9 cellular contexts compared by ENCODE assay signal in the genomic region with DNA sequence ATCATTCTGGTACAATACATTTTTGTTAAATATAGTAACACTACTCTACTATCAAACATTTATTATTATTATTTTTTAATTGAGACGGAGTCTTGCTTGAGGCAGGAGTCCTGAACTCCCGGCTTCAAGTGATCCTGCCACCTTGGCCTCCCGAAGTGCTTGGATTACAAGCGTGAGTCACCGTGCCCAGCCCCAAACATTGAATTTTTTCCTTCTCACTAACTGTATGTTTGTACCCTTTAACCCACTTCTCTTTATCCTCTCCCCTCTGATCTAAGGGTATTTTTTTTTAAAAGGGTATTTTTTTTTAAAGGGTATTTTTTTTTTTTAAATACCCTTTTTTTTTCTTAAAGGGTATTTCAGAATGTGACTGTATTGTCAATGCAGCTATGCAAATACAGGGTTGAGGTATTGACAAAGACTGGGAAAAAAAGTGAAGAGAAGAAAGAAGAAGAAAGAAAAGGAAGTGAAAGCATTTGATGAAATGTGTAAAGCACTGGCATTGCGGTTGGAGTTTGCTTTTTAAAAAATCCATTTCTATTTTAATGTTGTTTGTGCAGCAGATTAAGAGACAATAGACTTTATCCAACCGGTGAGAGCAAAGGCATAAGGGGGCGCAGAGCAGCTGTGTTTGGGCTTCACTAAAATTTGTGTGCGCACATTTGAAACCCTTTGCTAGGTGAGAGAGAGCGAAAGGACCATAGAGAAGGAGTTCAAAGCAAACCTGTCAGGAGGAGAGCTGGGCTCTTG. TPM values are rescaled to one million over a fixed set of nuclear protein-coding genes. Genes with fewer than 3 reads are reported as not detected.
A peak's percentile ranks its signal among the peaks of the same experiment; 100 is the strongest.
DNase-seq lines count a peak whose midpoint lies in the region; ATAC-seq and TF ChIP-seq lines count a peak whose summit lies in the region.
"Had no signal": no experiment of that assay in that cellular context is flagged by ENCODE, and none has a peak within 500 bp of the region (broad histone marks: within the 10 kb centered on the region; RNA-seq: fewer than 3 reads in every experiment).

No MANE protein-coding gene starts in this region.

- peak; percentile 36 for DNase-seq in NCI-H774 (lab: John Stamatoyannopoulos, UW)
- no peak for DNase-seq in neuronal stem cell (ENCODE audit: low spot score)
- no peak for DNase-seq in psoas muscle
- DNase-seq in GM23248 = no peak
- DNase-seq in activated CD8-positive, alpha-beta T cell treated with anti-CD3 and anti-CD28 coated beads for 36 hours = no peak
- no peak for DNase-seq in G401 (ENCODE audit: low spot score)
- DNase-seq: activated T-cell treated with anti-CD3 and anti-CD28 coated beads, Interleukin-2, amount 50 U/mL, for 72 hours had no signal

- H2BK12ac ChIP-seq in neuronal stem cell (ENCODE audit: low read length) = no peak overlapping the region

- WGBS in neuronal stem cell (ENCODE audit: extremely low coverage in 2 of 2, insufficient read length in 2 of 2, insufficient replicate concordance in 1 of 2), 2 donors = no CpG with 5 or more reads among the region's 10 CpGs
- WGBS in psoas muscle, 3 donors = 76 to 82% (median 80%) methylated on average over 10 of the region's 10 CpGs
- WGBS in GM23248 (ENCODE audit: low coverage in 1 of 2, low lambda C conversion rate in 2 of 2, missing lambda C conversion rate in 2 of 2), 2 experiments = 64 to 72% methylated on average over 10 of the region's 10 CpGs

- no peak overlapping the region for H2BK120ac ChIP-seq in neuronal stem cell (ENCODE audit: low read depth, low read length)

- no peak overlapping the region for H3K4ac ChIP-seq in neuronal stem cell (ENCODE audit: low read length)

- POLR2A ChIA-PET in activated CD8-positive, alpha-beta T cell treated with anti-CD3 and anti-CD28 coated beads for 36 hours (lab: Charles Lee) = no interaction called here

- H3K27ac Mint-ChIP-seq in activated CD8-positive, alpha-beta T cell treated with anti-CD3 and anti-CD28 coated beads for 36 hours = no peak overlapping the region
- H3K27ac Mint-ChIP-seq: activated T-cell treated with anti-CD3 and anti-CD28 coated beads, Interleukin-2, amount 50 U/mL, for 72 hours had no signal

- H3K9me3 ChIP-seq in neuronal stem cell (replicated peaks in 1 of 2; ENCODE audit: control insufficient read depth in 2 of 2, insufficient read depth in 1 of 2, low read depth in 1 of 2, low read length in 2 of 2) (peaks cover 0 to 10% of the 10 kb centered on the region in 2 donors), psoas muscle (no peaks in the 10 kb centered on the region), GM23248 (ENCODE audit: low read depth) (no peaks in the 10 kb centered on the region)

- H3K9ac ChIP-seq in neuronal stem cell (ENCODE audit: low read depth, low read length, poor library complexity) (no peak overlapping the region), GM23248 (no peak overlapping the region)

- H3K79me1 ChIP-seq in neuronal stem cell (ENCODE audit: low read depth, low read length) = no peaks in the 10 kb centered on the region

- H3K36me3 ChIP-seq in neuronal stem cell (replicated peaks in 1 of 2; ENCODE audit: control insufficient read depth in 2 of 2, insufficient read depth in 2 of 2, low read length in 2 of 2) (peaks cover 0 to 5% of the 10 kb centered on the region in 2 donors), psoas muscle (ENCODE audit: insufficient read depth in 1 of 2, low read depth in 1 of 2) (no peaks in the 10 kb centered on the region), GM23248 (ENCODE audit: low read depth) (no peaks in the 10 kb centered on the region)

- CTCF ChIA-PET in activated CD8-positive, alpha-beta T cell treated with anti-CD3 and anti-CD28 coated beads for 36 hours (lab: Charles Lee) = no interaction called here

- no peak overlapping the region for H4K8ac ChIP-seq in neuronal stem cell (ENCODE audit: low read depth, low read length)

- H4K20me1 ChIP-seq in GM23248 (ENCODE audit: insufficient read depth) = no peaks in the 10 kb centered on the region

- no peak overlapping the region for H3K23ac ChIP-seq in neuronal stem cell (ENCODE audit: low read depth, low read length, poor library complexity)

- no peak overlapping the region for H3K4me3 Mint-ChIP-seq in activated CD8-positive, alpha-beta T cell treated with anti-CD3 and anti-CD28 coated beads for 36 hours
- H3K4me3 Mint-ChIP-seq: activated T-cell treated with anti-CD3 and anti-CD28 coated beads, Interleukin-2, amount 50 U/mL, for 72 hours had no signal

- H3K4me1 Mint-ChIP-seq in activated CD8-positive, alpha-beta T cell treated with anti-CD3 and anti-CD28 coated beads for 36 hours (ENCODE audit: low read depth) = no peaks in the 10 kb centered on the region

- intact Hi-C loops in psoas muscle (cut with DNase I) = no loop called here
- intact Hi-C loops in activated CD8-positive, alpha-beta T cell treated with anti-CD3 and anti-CD28 coated beads for 36 hours (cut with micrococcal nuclease) = no loop called here

- H3F3A ChIP-seq in GM23248 (ENCODE audit: insufficient read depth) = no peaks in the 10 kb centered on the region

- no peak overlapping the region for H2BK15ac ChIP-seq in neuronal stem cell (ENCODE audit: low read length)

- H3K27ac ChIP-seq in neuronal stem cell (replicated peaks; ENCODE audit: low read length) = peak overlapping the region; percentile 8
- no peak overlapping the region for H3K27ac ChIP-seq in psoas muscle
- H3K27ac ChIP-seq in GM23248 = no peak overlapping the region

- H3K27me3 Mint-ChIP-seq in activated CD8-positive, alpha-beta T cell treated with anti-CD3 and anti-CD28 coated beads for 36 hours = no peaks in the 10 kb centered on the region

- H4K91ac ChIP-seq in neuronal stem cell (ENCODE audit: low read depth, low read length, poor library complexity) = no peak overlapping the region

- H2AFZ ChIP-seq in neuronal stem cell (ENCODE audit: low read length) = no peak overlapping the region
- no peak overlapping the region for H2AFZ ChIP-seq in GM23248

- H3K27me3 ChIP-seq in neuronal stem cell (ENCODE audit: control insufficient read depth in 3 of 3, insufficient read depth in 3 of 3, low read depth in 1 of 3, low read length in 3 of 3) (no peaks in the 10 kb centered on the region), psoas muscle (ENCODE audit: insufficient read depth in 3 of 3, low read length in 2 of 3) (no peaks in the 10 kb centered on the region), GM23248 (replicated peaks; ENCODE audit: insufficient read depth) (no peaks in the 10 kb centered on the region)

- ATAC-seq in GM18907 (IDR thresholded peaks at IDR 0.05; ENCODE audit: unreplicated experiment) = peak; percentile 81
- ATAC-seq in HG02870 (IDR thresholded peaks at IDR 0.05; ENCODE audit: unreplicated experiment) = peak; percentile 71
- no peak for ATAC-seq in psoas muscle
- ATAC-seq in activated CD8-positive, alpha-beta T cell treated with anti-CD3 and anti-CD28 coated beads for 36 hours = no peak
- ATAC-seq: activated T-cell treated with anti-CD3 and anti-CD28 coated beads, Interleukin-2, amount 50 U/mL, for 72 hours had no signal

- TF ChIP-seq CTCF in psoas muscle (IDR thresholded peaks at IDR 0.05) = no peak
- no peak for TF ChIP-seq CTCF in activated CD8-positive, alpha-beta T cell treated with anti-CD3 and anti-CD28 coated beads for 36 hours (IDR thresholded peaks at IDR 0.05)

- H3K14ac ChIP-seq in neuronal stem cell (ENCODE audit: low read length) = no peak overlapping the region

- no peaks in the 10 kb centered on the region for H3K36me3 Mint-ChIP-seq in activated CD8-positive, alpha-beta T cell treated with anti-CD3 and anti-CD28 coated beads for 36 hours (ENCODE audit: low read depth)

- H2AK5ac ChIP-seq in neuronal stem cell (ENCODE audit: low read depth, low read length) = no peak overlapping the region

- peaks cover 0 to 4% of the 10 kb centered on the region in 2 donors for H3K4me1 ChIP-seq in neuronal stem cell (ENCODE audit: control insufficient read depth in 2 of 2, insufficient read depth in 1 of 2, low read depth in 1 of 2, low read length in 2 of 2)
- H3K4me1 ChIP-seq in psoas muscle = no peaks in the 10 kb centered on the region
- H3K4me1 ChIP-seq in GM23248 (ENCODE audit: insufficient read depth) = no peaks in the 10 kb centered on the region

- H3K9me2 ChIP-seq in GM23248 (ENCODE audit: insufficient read depth) = no peaks in the 10 kb centered on the region

- peaks cover 6% of the 10 kb centered on the region for H3K9me3 Mint-ChIP-seq in activated CD8-positive, alpha-beta T cell treated with anti-CD3 and anti-CD28 coated beads for 36 hours

- H2BK5ac ChIP-seq in neuronal stem cell (ENCODE audit: low read length) = no peak overlapping the region

- no peak overlapping the region for H3K4me2 ChIP-seq in neuronal stem cell (ENCODE audit: insufficient read depth, low read length, poor library complexity, severe bottlenecking)
- no peak overlapping the region for H3K4me2 ChIP-seq in GM23248 (ENCODE audit: unreplicated experiment)

- in situ Hi-C loops in GM23248 (cut with MboI) (no loop called here), G401 (cut with HindIII; ENCODE audit: low sequenced_read_pairs) (no loop called here)

- H3K79me2 ChIP-seq in GM23248 (ENCODE audit: insufficient read depth) = no peaks in the 10 kb centered on the region

- no peak overlapping the region for H3K4me3 ChIP-seq in neuronal stem cell (ENCODE audit: low read length in 2 of 2)
- H3K4me3 ChIP-seq in psoas muscle = no peak overlapping the region
- no peak overlapping the region for H3K4me3 ChIP-seq in GM23248

- H3K18ac ChIP-seq in neuronal stem cell (ENCODE audit: low read length) = no peak overlapping the region

RNA-seq across cellular contexts. Expression of gene SYT17, which starts 42.3 kb away (rescaled TPM):
- 19.4 TPM for polyA plus RNA-seq in neuronal stem cell (2013, experiment 1 of 2)
- polyA plus RNA-seq in neuronal stem cell (2013, experiment 2 of 2) = 21.3 TPM
- total RNA-seq in psoas muscle = under 1 TPM; 0.08 to 0.58 (median 0.45) TPM
- polyA plus RNA-seq in psoas muscle (under 1 TPM; 0.25 to 0.55 (median 0.30) TPM), GM23248 (2016; fragmentation: Nextera tagmentation; extraction: Ambion mirVana) (not detected in 2 replicates)
- total RNA-seq in GM23248 (2014; rRNA removed; shearing (Covaris generic)) = not detected in 2 replicates
- total RNA-seq in activated CD8-positive, alpha-beta T cell treated with anti-CD3 and anti-CD28 coated beads for 36 hours = under 1 TPM in 1 of 2 experiments, not detected in 1; 0.59 TPM
- 0.12 TPM in 1 of 2 replicates, not detected in the other for total RNA-seq in G401 (2014; rRNA removed; shearing (Covaris generic))

Comparison
In these comparisons a context has a peak if more than half of its experiments do, and no peak if none do; other contexts are left out.
1. ATAC-seq: peak in GM18907 (single experiment) and HG02870 (single experiment); none in psoas muscle (0 of 4) and activated CD8-positive, alpha-beta T cell treated with anti-CD3 and anti-CD28 coated beads for 36 hours (single experiment).